ENCODE assay signal across 1 cellular context in the genomic region with DNA sequence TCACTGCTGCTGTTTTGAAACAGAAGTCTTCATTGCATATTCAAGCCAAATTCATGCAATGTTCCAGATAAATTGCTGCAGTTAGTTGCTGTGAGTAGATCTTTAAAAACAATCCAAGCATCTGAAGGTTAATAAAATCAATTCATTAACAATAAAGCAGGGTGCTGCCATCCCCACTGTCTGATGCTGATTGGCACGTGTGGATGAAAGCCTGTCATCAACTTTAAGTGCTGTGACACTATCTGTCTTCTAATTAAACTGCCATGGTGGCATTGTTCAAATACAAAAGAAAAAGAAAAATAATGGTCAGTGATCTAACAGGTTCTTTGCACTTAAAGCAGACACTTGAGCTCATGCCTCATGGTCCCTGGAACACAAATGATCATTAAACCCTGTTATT.
TF ChIP-seq lines count a peak whose summit lies in the region.

No MANE protein-coding gene starts in this region.

TF ChIP-seq in WTC11, 78 proteins besides CTCF, POLR2A, EP300 and RAD21 (continued from another document):
- no peak for TF ChIP-seq FOXP4 (CRISPR knock-in tag; IDR thresholded peaks at IDR 0.05)
- TF ChIP-seq ZSCAN18 (CRISPR knock-in tag; IDR thresholded peaks at IDR 0.05): no peak
- TF ChIP-seq, protein P1, sequence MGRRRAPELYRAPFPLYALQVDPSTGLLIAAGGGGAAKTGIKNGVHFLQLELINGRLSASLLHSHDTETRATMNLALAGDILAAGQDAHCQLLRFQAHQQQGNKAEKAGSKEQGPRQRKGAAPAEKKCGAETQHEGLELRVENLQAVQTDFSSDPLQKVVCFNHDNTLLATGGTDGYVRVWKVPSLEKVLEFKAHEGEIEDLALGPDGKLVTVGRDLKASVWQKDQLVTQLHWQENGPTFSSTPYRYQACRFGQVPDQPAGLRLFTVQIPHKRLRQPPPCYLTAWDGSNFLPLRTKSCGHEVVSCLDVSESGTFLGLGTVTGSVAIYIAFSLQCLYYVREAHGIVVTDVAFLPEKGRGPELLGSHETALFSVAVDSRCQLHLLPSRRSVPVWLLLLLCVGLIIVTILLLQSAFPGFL (CRISPR knock-in tag; IDR thresholded peaks at IDR 0.05; ENCODE audit: borderline replicate concordance): no peak
- TF ChIP-seq, protein P2, sequence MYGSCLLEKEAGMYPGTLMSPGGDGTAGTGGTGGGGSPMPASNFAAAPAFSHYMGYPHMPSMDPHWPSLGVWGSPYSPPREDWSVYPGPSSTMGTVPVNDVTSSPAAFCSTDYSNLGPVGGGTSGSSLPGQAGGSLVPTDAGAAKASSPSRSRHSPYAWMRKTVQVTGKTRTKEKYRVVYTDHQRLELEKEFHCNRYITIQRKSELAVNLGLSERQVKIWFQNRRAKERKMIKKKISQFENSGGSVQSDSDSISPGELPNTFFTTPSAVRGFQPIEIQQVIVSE (CRISPR knock-in tag; IDR thresholded peaks at IDR 0.05; ENCODE audit: borderline replicate concordance): no peak
- TF ChIP-seq, protein P3, sequence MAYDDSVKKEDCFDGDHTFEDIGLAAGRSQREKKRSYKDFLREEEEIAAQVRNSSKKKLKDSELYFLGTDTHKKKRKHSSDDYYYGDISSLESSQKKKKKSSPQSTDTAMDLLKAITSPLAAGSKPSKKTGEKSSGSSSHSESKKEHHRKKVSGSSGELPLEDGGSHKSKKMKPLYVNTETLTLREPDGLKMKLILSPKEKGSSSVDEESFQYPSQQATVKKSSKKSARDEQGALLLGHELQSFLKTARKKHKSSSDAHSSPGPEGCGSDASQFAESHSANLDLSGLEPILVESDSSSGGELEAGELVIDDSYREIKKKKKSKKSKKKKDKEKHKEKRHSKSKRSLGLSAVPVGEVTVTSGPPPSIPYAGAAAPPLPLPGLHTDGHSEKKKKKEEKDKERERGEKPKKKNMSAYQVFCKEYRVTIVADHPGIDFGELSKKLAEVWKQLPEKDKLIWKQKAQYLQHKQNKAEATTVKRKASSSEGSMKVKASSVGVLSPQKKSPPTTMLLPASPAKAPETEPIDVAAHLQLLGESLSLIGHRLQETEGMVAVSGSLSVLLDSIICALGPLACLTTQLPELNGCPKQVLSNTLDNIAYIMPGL (CRISPR knock-in tag; IDR thresholded peaks at IDR 0.05): no peak
